Comparison of ENCODE assay signal across 8 cellular contexts in genomic region chr6:166627875-166628849, GRCh38. TPM values are rescaled to one million over a fixed set of nuclear protein-coding genes. Genes with fewer than 3 reads are reported as not detected.
A peak's percentile ranks its signal among the peaks of the same experiment; 100 is the strongest.
DNase-seq lines count a peak whose midpoint lies in the region; ATAC-seq and TF ChIP-seq lines count a peak whose summit lies in the region.

No MANE protein-coding gene starts in this region.

- H3K27me3 ChIP-seq in liver (ENCODE audit: control insufficient read depth in 4 of 4, insufficient read depth in 4 of 4, low read length in 3 of 4), result peaks cover 0 to 4% (median 0%) of the 10 kb centered on the region in 4 donors

- H3K9me3 ChIP-seq in liver (ENCODE audit: control insufficient read depth in 4 of 4, low read length in 3 of 4), result no peaks in the 10 kb centered on the region

- peak overlapping the region; percentile 27 to 73 (median 64) for H3K4me3 ChIP-seq in liver (ENCODE audit: low read depth in 1 of 3, low read length in 3 of 3)

- peak overlapping the region; percentile 75 to 76 for H3K27ac ChIP-seq in liver (ENCODE audit: low read depth in 1 of 2, low read length in 2 of 2)

- TF ChIP-seq CTCF in liver (IDR thresholded peaks at IDR 0.05; ENCODE audit: low read depth, low read length, missing input control), result no peak

- 1% methylated on average over 62 of the region's 62 CpGs for WGBS in liver

- DNase-seq in NCI-H1436 (lab: John Stamatoyannopoulos, UW), result peak; percentile 24
- DNase-seq in NCI-H1436 treated with DMSO at 0.1 percent for 48 hours (lab: John Stamatoyannopoulos, UW), result no peak
- DNase-seq in NCI-H2107 (lab: John Stamatoyannopoulos, UW), result peak; percentile 20
- DNase-seq in activated CD4-positive, alpha-beta T cell treated with anti-CD3 and anti-CD28 coated beads for 24 hours (ENCODE audit: low read depth in 2 of 2), result peak; percentile 22 to 28
- DNase-seq in dedifferentiated amniotic fluid mesenchymal stem cell (ENCODE audit: extremely low spot score), result peak; percentile 23
- DNase-seq in stimulated activated CD4-positive, alpha-beta T cell treated with anti-CD3 and anti-CD28 coated beads, Interleukin-4, amount 100 ng/mL, for 4 hours, result peak; percentile 41 to 42

- H3K36me3 ChIP-seq in liver (ENCODE audit: control insufficient read depth in 4 of 4, insufficient read depth in 3 of 4, low read depth in 1 of 4, low read length in 3 of 4), result no peaks in the 10 kb centered on the region

- H3K4me1 ChIP-seq in liver (ENCODE audit: control insufficient read depth in 4 of 4, insufficient read depth in 4 of 4, low read length in 3 of 4), result peaks cover 0 to 26% (median 19%) of the 10 kb centered on the region in 4 donors

- H3K9ac ChIP-seq in liver (ENCODE audit: low read depth in 1 of 2, low read length in 2 of 2), result peak overlapping the region in 1 of 2 donors; percentile 71

- no peak for TF ChIP-seq RAD21 in liver (IDR thresholded peaks at IDR 0.05)

- ATAC-seq in HG02973 (IDR thresholded peaks at IDR 0.05; ENCODE audit: unreplicated experiment), result peak; percentile 22

TF ChIP-seq in liver, 16 proteins besides CTCF, POLR2A, EP300 and RAD21:
- peak; percentile 91 for TF ChIP-seq NR2F2 (IDR thresholded peaks at IDR 0.05)
- TF ChIP-seq GABPA (IDR thresholded peaks at IDR 0.05 in 1 of 2, conservative IDR thresholded peaks at IDR 0.05 in 1 of 2), result no peak
- no peak for TF ChIP-seq EGR1 (IDR thresholded peaks at IDR 0.05; ENCODE audit: low read depth in 2 of 2)
- TF ChIP-seq RXRA (IDR thresholded peaks at IDR 0.05), result peak in 1 of 2 donors; percentile 3

RNA-seq across cellular contexts. Expression of gene RPS6KA2, which starts 1.1 kb away (rescaled TPM):
- total RNA-seq in liver, result 1 to 10 TPM; 2.5 to 9.0 TPM
- 1 to 10 TPM; 4.5 to 5.5 TPM for polyA plus RNA-seq in liver

RNA-seq across cellular contexts. Expression of gene RAMACL, which starts 41.7 kb away (rescaled TPM):
- total RNA-seq in liver, result under 1 TPM; 0.28 to 0.59 TPM
- under 1 TPM; 0.22 to 0.35 TPM for polyA plus RNA-seq in liver
